6 cellular contexts compared by ENCODE assay signal in the genomic region with DNA sequence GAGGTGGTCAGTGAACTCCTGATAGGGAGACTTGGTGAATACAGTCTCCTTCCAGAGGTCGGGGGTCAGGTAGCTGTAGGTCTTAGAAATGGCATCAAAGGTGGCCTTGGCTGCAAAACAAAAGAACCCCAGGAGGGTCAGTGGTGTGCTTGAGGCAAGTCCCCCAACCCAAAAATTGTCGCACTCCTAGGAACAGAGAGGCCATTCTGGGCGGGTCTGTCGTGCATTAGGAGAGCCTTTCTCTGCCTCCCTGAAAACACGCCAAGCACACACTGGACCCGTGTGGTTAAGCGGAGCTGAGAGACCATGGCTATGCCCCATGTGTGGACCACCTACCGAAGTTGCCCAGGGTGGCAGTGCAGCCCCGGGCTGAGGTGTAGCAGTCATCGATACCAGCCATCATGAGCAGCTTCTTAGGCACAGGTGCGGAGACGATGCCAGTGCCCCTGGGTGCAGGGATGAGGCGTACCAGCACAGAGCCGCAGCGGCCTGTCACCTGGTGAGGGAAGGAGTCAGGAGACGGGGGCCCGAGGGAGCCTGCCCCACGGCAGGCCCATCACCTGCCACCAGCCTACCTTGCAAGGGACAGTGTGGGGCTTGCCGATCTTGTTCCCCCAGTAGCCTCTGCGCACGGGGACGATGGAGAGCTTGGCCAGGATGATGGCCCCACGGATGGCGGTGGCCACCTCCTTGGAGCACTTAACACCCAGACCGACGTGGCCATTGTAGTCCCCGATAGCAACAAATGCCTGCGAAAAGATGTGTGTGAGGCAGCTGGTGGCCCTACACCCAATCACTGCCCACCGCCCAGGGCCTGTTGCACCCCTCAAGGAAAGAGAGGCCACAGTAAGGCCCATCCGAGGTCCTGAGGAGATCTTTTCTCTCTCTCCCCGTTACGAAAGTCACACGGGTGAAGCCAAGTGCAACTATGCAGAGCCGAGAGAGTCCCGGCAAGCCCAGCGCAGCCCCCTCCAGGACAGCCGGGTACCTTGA. TPM values are rescaled to one million over a fixed set of nuclear protein-coding genes. Genes with fewer than 3 reads are reported as not detected.
DNase-seq lines count a peak whose midpoint lies in the region; ATAC-seq and TF ChIP-seq lines count a peak whose summit lies in the region.
"Not testable (repeated sequence)": the region's sequence is repeated elsewhere in the genome, so short reads cannot be mapped to it uniquely, and the experiment has no call there.

No MANE protein-coding gene starts in this region.

- not testable (repeated sequence) for TF ChIP-seq CTCF in GM12865 (IDR thresholded peaks at IDR 0.05; ENCODE audit: insufficient read depth, low read depth, low read length, missing control alignments); PC-3 (conservative IDR thresholded peaks at IDR 0.05; ENCODE audit: low read depth, low read length)

- not testable (repeated sequence) for DNase-seq in GM12865 (ENCODE audit: low read depth); PC-3; activated T-cell treated with anti-CD3 and anti-CD28 coated beads, Interleukin-2, amount 50 U/mL, for 4 hours; effector memory CD4-positive, alpha-beta T cell; stimulated activated naive CD8-positive, alpha-beta T cell treated with anti-CD3 and anti-CD28 coated beads, Interleukin-15, amount 100 ng/mL, for 72 hours

- H3K9me2 ChIP-seq in PC-3 (replicated peaks; ENCODE audit: low read length) = not testable (repeated sequence)

- H3K9me3 Mint-ChIP-seq in activated T-cell treated with anti-CD3 and anti-CD28 coated beads, Interleukin-2, amount 50 U/mL, for 4 hours; stimulated activated naive CD8-positive, alpha-beta T cell treated with anti-CD3 and anti-CD28 coated beads, Interleukin-15, amount 100 ng/mL, for 72 hours: not testable (repeated sequence)

- H3K4me1 Mint-ChIP-seq in activated T-cell treated with anti-CD3 and anti-CD28 coated beads, Interleukin-2, amount 50 U/mL, for 4 hours (ENCODE audit: low read depth) = peaks cover 30% of the 10 kb centered on the region
- H3K4me1 Mint-ChIP-seq in stimulated activated naive CD8-positive, alpha-beta T cell treated with anti-CD3 and anti-CD28 coated beads, Interleukin-15, amount 100 ng/mL, for 72 hours = peaks cover 66% of the 10 kb centered on the region

- peak overlapping the region; percentile 92 for H3K4me2 ChIP-seq in PC-3 (ENCODE audit: low read length)

- peaks cover 37% of the 10 kb centered on the region for H3K36me3 Mint-ChIP-seq in activated T-cell treated with anti-CD3 and anti-CD28 coated beads, Interleukin-2, amount 50 U/mL, for 4 hours (ENCODE audit: insufficient read depth)

- peak overlapping the region; percentile 96 to 98 for H3K27ac Mint-ChIP-seq in stimulated activated naive CD8-positive, alpha-beta T cell treated with anti-CD3 and anti-CD28 coated beads, Interleukin-15, amount 100 ng/mL, for 72 hours

- intact Hi-C loops in PC-3 (cut with micrococcal nuclease) = not testable (repeated sequence)

- POLR2A ChIA-PET in PC-3 (lab: Charles Lee; ENCODE audit: unreplicated experiment) = not testable (repeated sequence)

- not testable (repeated sequence) for H3K27me3 ChIP-seq in PC-3 (ENCODE audit: low read length); effector memory CD4-positive, alpha-beta T cell (replicated peaks; ENCODE audit: control insufficient read depth, insufficient read depth, low read length, poor library complexity, severe bottlenecking)

- H3K79me2 ChIP-seq in PC-3 (ENCODE audit: low read length) = peaks cover 56% of the 10 kb centered on the region

- peak overlapping the region; percentile 99; the same call in 1 of the 2 replicates for H3K9ac ChIP-seq in PC-3 (ENCODE audit: low read length)

- H3K9me3 ChIP-seq in PC-3 (ENCODE audit: low read length); effector memory CD4-positive, alpha-beta T cell (ENCODE audit: control insufficient read depth, low read length); mesodermal cell (ENCODE audit: control insufficient read depth, low read length): not testable (repeated sequence)

- H3K4me3 ChIP-seq in GM12865 (ENCODE audit: low read depth, low read length) (peak overlapping the region; percentile 88), PC-3 (ENCODE audit: low read length) (peak overlapping the region; percentile 96), mesodermal cell (ENCODE audit: extremely low read depth, insufficient read depth, low read length, poor library complexity, severe bottlenecking) (peak overlapping the region; percentile 96)
- H3K4me3 ChIP-seq in effector memory CD4-positive, alpha-beta T cell (ENCODE audit: insufficient read depth, low read depth, low read length, poor library complexity, severe bottlenecking) = not testable (repeated sequence)

- not testable (repeated sequence) for ATAC-seq in PC-3; activated T-cell treated with anti-CD3 and anti-CD28 coated beads, Interleukin-2, amount 50 U/mL, for 4 hours; stimulated activated naive CD8-positive, alpha-beta T cell treated with anti-CD3 and anti-CD28 coated beads, Interleukin-15, amount 100 ng/mL, for 72 hours

- WGBS in mesodermal cell (ENCODE audit: insufficient coverage in 2 of 2), 2 experiments = 88 to 93% methylated on average over 18 to 24 of the region's 37 CpGs

- H2AFZ ChIP-seq in PC-3 (ENCODE audit: low read length) = not testable (repeated sequence)

- peak overlapping the region; percentile 92 for H3K4me3 Mint-ChIP-seq in activated T-cell treated with anti-CD3 and anti-CD28 coated beads, Interleukin-2, amount 50 U/mL, for 4 hours
- peak overlapping the region; percentile 94 to 98 for H3K4me3 Mint-ChIP-seq in stimulated activated naive CD8-positive, alpha-beta T cell treated with anti-CD3 and anti-CD28 coated beads, Interleukin-15, amount 100 ng/mL, for 72 hours

- CTCF ChIA-PET in PC-3 (lab: Charles Lee) = not testable (repeated sequence)

- BruUV-seq in PC-3 (replicated peaks; lab: Mats Ljungman, UMichigan) = TSS peak; percentile 71

- H3K4me1 ChIP-seq in PC-3 (ENCODE audit: insufficient read depth, low read length) = not testable (repeated sequence)
- H3K4me1 ChIP-seq in effector memory CD4-positive, alpha-beta T cell (ENCODE audit: control insufficient read depth, insufficient read depth, low read length, poor library complexity, severe bottlenecking) = peaks cover 50% of the 10 kb centered on the region
- peaks cover 29% of the 10 kb centered on the region for H3K4me1 ChIP-seq in mesodermal cell (ENCODE audit: control insufficient read depth, insufficient read depth, low read length, poor library complexity, severe bottlenecking)

- peaks cover 22% of the 10 kb centered on the region for H3K36me3 ChIP-seq in PC-3 (ENCODE audit: low read depth, low read length)
- peaks cover 15% of the 10 kb centered on the region for H3K36me3 ChIP-seq in effector memory CD4-positive, alpha-beta T cell (ENCODE audit: control insufficient read depth, insufficient read depth, low read length)
- peaks cover 28% of the 10 kb centered on the region for H3K36me3 ChIP-seq in mesodermal cell (ENCODE audit: control insufficient read depth, insufficient read depth, low read length)

- not testable (repeated sequence) for H3K27me3 Mint-ChIP-seq in activated T-cell treated with anti-CD3 and anti-CD28 coated beads, Interleukin-2, amount 50 U/mL, for 4 hours (ENCODE audit: low read depth); stimulated activated naive CD8-positive, alpha-beta T cell treated with anti-CD3 and anti-CD28 coated beads, Interleukin-15, amount 100 ng/mL, for 72 hours

- H3K27ac ChIP-seq in PC-3 (ENCODE audit: low read length) = not testable (repeated sequence)
- peak overlapping the region; percentile 97 for H3K27ac ChIP-seq in effector memory CD4-positive, alpha-beta T cell (ENCODE audit: insufficient read depth, low read length, poor library complexity, severe bottlenecking)
- peak overlapping the region; percentile 36 for H3K27ac ChIP-seq in mesodermal cell (ENCODE audit: low read depth, low read length, severe bottlenecking)

- peaks cover 16% of the 10 kb centered on the region for H3F3A ChIP-seq in PC-3 (ENCODE audit: low read length, unreplicated experiment)

- H4K20me1 ChIP-seq in PC-3 (ENCODE audit: low read length) = peaks cover 19% of the 10 kb centered on the region

RNA-seq across cellular contexts. Expression of a gene that starts 2.2 kb away (rescaled TPM):
- total RNA-seq in PC-3 (2014; rRNA removed) = 2,234 and 2,721 TPM in 2 replicates
- total RNA-seq in activated T-cell treated with anti-CD3 and anti-CD28 coated beads, Interleukin-2, amount 50 U/mL, for 4 hours = 1,000 to 10,000 TPM; 5,588 to 5,699 (median 5,621) TPM
- 4,652 TPM for polyA plus RNA-seq in mesodermal cell (2013, experiment 1 of 2)
- polyA plus RNA-seq in mesodermal cell (2013, experiment 2 of 2) = 4,125 TPM

RNA-seq across cellular contexts. Expression of a gene that starts 3.1 kb away (rescaled TPM):
- total RNA-seq in PC-3 (2014; rRNA removed) = 407 and 530 TPM in 2 replicates
- 100 to 1,000 TPM; 115 to 143 (median 117) TPM for total RNA-seq in activated T-cell treated with anti-CD3 and anti-CD28 coated beads, Interleukin-2, amount 50 U/mL, for 4 hours
- polyA plus RNA-seq in mesodermal cell (2013, experiment 1 of 2) = 179 TPM
- 167 TPM for polyA plus RNA-seq in mesodermal cell (2013, experiment 2 of 2)

RNA-seq across cellular contexts. Expression of a gene that starts 4.2 kb away (rescaled TPM):
- not detected in 2 replicates for total RNA-seq in PC-3 (2014; rRNA removed)
- total RNA-seq in activated T-cell treated with anti-CD3 and anti-CD28 coated beads, Interleukin-2, amount 50 U/mL, for 4 hours = under 1 TPM in 2 of 3 donors, not detected in 1; 0.40 to 0.42 TPM
- not detected for polyA plus RNA-seq in mesodermal cell (2013, experiment 1 of 2)
- not detected for polyA plus RNA-seq in mesodermal cell (2013, experiment 2 of 2)

RNA-seq across cellular contexts. Expression of a gene that starts 8.0 kb away (rescaled TPM):
- total RNA-seq in PC-3 (2014; rRNA removed) = 1.5 TPM in 1 of 2 replicates, not detected in the other
- not detected for total RNA-seq in activated T-cell treated with anti-CD3 and anti-CD28 coated beads, Interleukin-2, amount 50 U/mL, for 4 hours
- polyA plus RNA-seq in mesodermal cell (2013, experiment 1 of 2) = 0.26 TPM
- polyA plus RNA-seq in mesodermal cell (2013, experiment 2 of 2) = 0.15 TPM

RNA-seq across cellular contexts. Expression of a gene that starts 9.4 kb away (rescaled TPM):
- 71.5 and 111 TPM in 2 replicates for total RNA-seq in PC-3 (2014; rRNA removed)
- 100 to 1,000 TPM; 146 to 159 (median 156) TPM for total RNA-seq in activated T-cell treated with anti-CD3 and anti-CD28 coated beads, Interleukin-2, amount 50 U/mL, for 4 hours
- polyA plus RNA-seq in mesodermal cell (2013, experiment 1 of 2) = 43.3 TPM
- 37.3 TPM for polyA plus RNA-seq in mesodermal cell (2013, experiment 2 of 2)
